11 cellular contexts compared by ENCODE assay signal in genomic region chr5:172444110-172444510, GRCh38. TPM values are rescaled to one million over a fixed set of nuclear protein-coding genes. Genes with fewer than 3 reads are reported as not detected.
DNase-seq lines count a peak whose midpoint lies in the region.
"Had no signal": no experiment of that assay in that cellular context is flagged by ENCODE, and none has a peak within 500 bp of the region (broad histone marks: within the 10 kb centered on the region; RNA-seq: fewer than 3 reads in every experiment).

No MANE protein-coding gene starts in this region.

- peak; percentile 12 for DNase-seq in NCI-H82 (lab: John Stamatoyannopoulos, UW)
- DNase-seq in NCI-H82 treated with DMSO at 0.1 percent for 48 hours (lab: John Stamatoyannopoulos, UW; ENCODE audit: unreplicated experiment) = no peak
- peak; percentile 53 for DNase-seq in non-pigmented ciliary epithelial cell (ENCODE audit: low read depth)
- DNase-seq in HT-29 (ENCODE audit: low spot score) = no peak
- no peak for DNase-seq in NAMALWA (ENCODE audit: low spot score)
- DNase-seq in T1000 (lab: John Stamatoyannopoulos, UW) = no peak
- DNase-seq: 8988T, H7, NCI-H1048 had no signal

- H3K27ac ChIP-seq in duodenal mucosa (ENCODE audit: low read depth, low read length) = peak overlapping the region; percentile 1
- H3K27ac ChIP-seq in urinary bladder (ENCODE audit: low read depth) = peak overlapping the region; percentile 63

- H3K9me3 ChIP-seq in duodenal mucosa (ENCODE audit: control insufficient read depth in 1 of 2, low read length in 2 of 2) = no peaks in the 10 kb centered on the region

- H3K36me3 ChIP-seq in duodenal mucosa (ENCODE audit: control insufficient read depth in 1 of 2, insufficient read depth in 2 of 2, low read length in 2 of 2) (no peaks in the 10 kb centered on the region), urinary bladder (ENCODE audit: insufficient read depth) (no peaks in the 10 kb centered on the region)

- WGBS in urinary bladder = 76% methylated on average over 4 of the region's 4 CpGs

- H3K27me3 ChIP-seq in duodenal mucosa (ENCODE audit: control insufficient read depth in 1 of 2, insufficient read depth in 2 of 2, low read length in 2 of 2) = no peaks in the 10 kb centered on the region

- H3K9ac ChIP-seq in duodenal mucosa (ENCODE audit: low read depth in 1 of 2, low read length in 2 of 2) = no peak overlapping the region

- H3K4me1 ChIP-seq in duodenal mucosa (ENCODE audit: control insufficient read depth in 1 of 2, insufficient read depth in 2 of 2, low read length in 2 of 2) (peaks cover 5 to 14% of the 10 kb centered on the region in 2 donors), urinary bladder (ENCODE audit: insufficient read depth) (no peaks in the 10 kb centered on the region)

- H3K4me3 ChIP-seq in duodenal mucosa (ENCODE audit: low read depth in 1 of 2, low read length in 2 of 2) (no peak overlapping the region), urinary bladder (ENCODE audit: low read depth, low read length) (no peak overlapping the region)

RNA-seq across cellular contexts. Expression of gene SH3PXD2B, which starts 10.2 kb away (rescaled TPM):
- total RNA-seq in urinary bladder = 24.3 TPM
- polyA plus RNA-seq in urinary bladder = 39.4 TPM
- 1.3 and 1.9 TPM in 2 replicates for total RNA-seq in HT-29 (2014; rRNA removed; shearing (Covaris generic))

Comparison
In these comparisons a context has a peak if more than half of its experiments do, and no peak if none do; other contexts are left out.
1. DNase-seq: peak in NCI-H82 (single experiment) and non-pigmented ciliary epithelial cell (single experiment); none in NCI-H82 treated with DMSO at 0.1 percent for 48 hours (single experiment), HT-29 (single experiment), NAMALWA (single experiment) and T1000 (single experiment).